Comparison of ENCODE assay signal across 1 cellular context in the genomic region with DNA sequence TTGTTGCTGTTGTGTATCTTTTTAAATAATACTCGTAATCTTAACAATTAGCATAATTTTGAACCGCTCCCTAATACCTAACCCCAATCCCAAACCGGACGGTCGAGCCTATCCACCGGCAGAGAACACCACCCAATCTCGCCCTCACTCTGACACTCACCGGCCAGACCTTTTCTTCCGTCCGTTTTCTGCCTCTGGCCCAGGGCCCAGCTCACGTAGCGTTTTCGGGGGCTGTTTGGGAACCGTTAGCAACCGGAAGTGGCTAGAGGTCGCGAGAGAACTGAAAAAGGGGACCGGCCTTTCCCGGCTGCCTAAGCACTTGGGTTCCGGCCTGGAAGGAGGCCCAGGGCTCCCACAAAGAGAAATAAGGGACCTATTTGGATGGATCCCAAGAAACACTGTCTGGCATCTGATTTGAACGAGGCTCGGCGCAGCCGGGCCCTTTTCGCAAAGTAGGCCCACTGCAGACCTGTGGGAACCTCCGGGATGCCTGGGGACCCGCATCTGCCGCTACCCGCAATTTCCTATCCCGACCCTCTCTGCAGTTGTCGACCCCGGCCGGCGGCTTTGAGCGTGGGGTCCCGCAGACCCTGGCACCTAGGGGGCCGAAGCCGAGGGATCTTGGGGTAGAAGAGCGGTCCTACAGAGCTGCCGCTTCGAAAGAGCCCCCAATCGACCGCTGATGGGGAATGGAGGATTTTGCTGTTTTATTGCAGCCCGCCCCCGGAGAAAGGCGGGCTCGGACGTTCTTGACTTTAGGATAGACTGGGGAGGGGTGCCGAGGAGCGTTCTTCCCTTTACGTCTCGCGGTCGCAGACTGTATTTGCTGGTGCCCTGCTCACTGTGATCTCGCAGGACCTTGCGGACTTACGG.
TF ChIP-seq lines count a peak whose summit lies in the region.

No MANE protein-coding gene starts in this region.

TF ChIP-seq in HepG2, 621 proteins besides CTCF, POLR2A, EP300 and RAD21 (continued from another document and continues in another):
- no peak for TF ChIP-seq ZNF530 (CRISPR knock-in tag; IDR thresholded peaks at IDR 0.05; ENCODE audit: low read depth)
- TF ChIP-seq, protein P1, sequence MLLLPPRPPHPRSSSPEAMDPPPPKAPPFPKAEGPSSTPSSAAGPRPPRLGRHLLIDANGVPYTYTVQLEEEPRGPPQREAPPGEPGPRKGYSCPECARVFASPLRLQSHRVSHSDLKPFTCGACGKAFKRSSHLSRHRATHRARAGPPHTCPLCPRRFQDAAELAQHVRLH (CRISPR knock-in tag; IDR thresholded peaks at IDR 0.05; ENCODE audit: borderline replicate concordance, low read depth): peak; percentile 88; the same call in 1 of the 2 replicates
- peak; percentile 76 for TF ChIP-seq ZNF24 (IDR thresholded peaks at IDR 0.05)
- TF ChIP-seq NAIF1 (CRISPR knock-in tag; IDR thresholded peaks at IDR 0.05; ENCODE audit: borderline replicate concordance): no peak; the same call in 1 of the 2 replicates
- TF ChIP-seq FOXA1 (IDR thresholded peaks at IDR 0.05): no peak
- peak; percentile 49; the same call in 1 of the 2 replicates for TF ChIP-seq FOXA1 (CRISPR knock-in tag; IDR thresholded peaks at IDR 0.05)
- TF ChIP-seq SP140L (CRISPR knock-in tag; IDR thresholded peaks at IDR 0.05; ENCODE audit: borderline replicate concordance): peak; percentile 97; the same call in 1 of the 2 replicates
- peak; percentile 71; the same call in 1 of the 2 replicates for TF ChIP-seq SNAI1 (CRISPR knock-in tag; IDR thresholded peaks at IDR 0.05; ENCODE audit: borderline replicate concordance)
- no peak for TF ChIP-seq ZNF253 (CRISPR knock-in tag; IDR thresholded peaks at IDR 0.05; ENCODE audit: borderline replicate concordance)
- TF ChIP-seq ISX (CRISPR knock-in tag; conservative IDR thresholded peaks at IDR 0.05): peak; percentile 33; the same call in 1 of the 2 replicates
- no peak for TF ChIP-seq MAFG (CRISPR knock-in tag; IDR thresholded peaks at IDR 0.05)
- TF ChIP-seq RORA (CRISPR knock-in tag; IDR thresholded peaks at IDR 0.05): peak; percentile 92
- peak; percentile 82 for TF ChIP-seq HCFC1 (IDR thresholded peaks at IDR 0.05; ENCODE audit: low read depth, low read length)
- peak; percentile 99 for TF ChIP-seq ZNF878 (CRISPR knock-in tag; IDR thresholded peaks at IDR 0.05)
- TF ChIP-seq ZZZ3 (CRISPR knock-in tag; IDR thresholded peaks at IDR 0.05; ENCODE audit: borderline replicate concordance): peak; percentile 93; the same call in 1 of the 2 replicates
- peak; percentile 54; the same call in 1 of the 2 replicates for TF ChIP-seq ZKSCAN8 (CRISPR knock-in tag; IDR thresholded peaks at IDR 0.05; ENCODE audit: borderline replicate concordance)
- peak; percentile 55; the same call in 1 of the 2 replicates for TF ChIP-seq AKAP8 (CRISPR knock-in tag; IDR thresholded peaks at IDR 0.05)
- peak; percentile 67; the same call in 1 of the 2 replicates for TF ChIP-seq ZNF343 (CRISPR knock-in tag; IDR thresholded peaks at IDR 0.05)
- no peak for TF ChIP-seq NFE2L2 (IDR thresholded peaks at IDR 0.05; ENCODE audit: low read length)
- peak; percentile 98 for TF ChIP-seq SMAD3 (CRISPR knock-in tag; IDR thresholded peaks at IDR 0.05)
- TF ChIP-seq TSC22D2 (CRISPR knock-in tag; IDR thresholded peaks at IDR 0.05; ENCODE audit: borderline replicate concordance): peak; percentile 98
- TF ChIP-seq ZNF317 (CRISPR knock-in tag; IDR thresholded peaks at IDR 0.05): peak; percentile 91
- 0 out of 2 replicates have a peak, but pooled peaks have one; percentile 83 for TF ChIP-seq ZNF30 (CRISPR knock-in tag; IDR thresholded peaks at IDR 0.05)
- no peak for TF ChIP-seq ZNF816 (CRISPR knock-in tag; IDR thresholded peaks at IDR 0.05; ENCODE audit: borderline replicate concordance)
- TF ChIP-seq, protein P2, sequence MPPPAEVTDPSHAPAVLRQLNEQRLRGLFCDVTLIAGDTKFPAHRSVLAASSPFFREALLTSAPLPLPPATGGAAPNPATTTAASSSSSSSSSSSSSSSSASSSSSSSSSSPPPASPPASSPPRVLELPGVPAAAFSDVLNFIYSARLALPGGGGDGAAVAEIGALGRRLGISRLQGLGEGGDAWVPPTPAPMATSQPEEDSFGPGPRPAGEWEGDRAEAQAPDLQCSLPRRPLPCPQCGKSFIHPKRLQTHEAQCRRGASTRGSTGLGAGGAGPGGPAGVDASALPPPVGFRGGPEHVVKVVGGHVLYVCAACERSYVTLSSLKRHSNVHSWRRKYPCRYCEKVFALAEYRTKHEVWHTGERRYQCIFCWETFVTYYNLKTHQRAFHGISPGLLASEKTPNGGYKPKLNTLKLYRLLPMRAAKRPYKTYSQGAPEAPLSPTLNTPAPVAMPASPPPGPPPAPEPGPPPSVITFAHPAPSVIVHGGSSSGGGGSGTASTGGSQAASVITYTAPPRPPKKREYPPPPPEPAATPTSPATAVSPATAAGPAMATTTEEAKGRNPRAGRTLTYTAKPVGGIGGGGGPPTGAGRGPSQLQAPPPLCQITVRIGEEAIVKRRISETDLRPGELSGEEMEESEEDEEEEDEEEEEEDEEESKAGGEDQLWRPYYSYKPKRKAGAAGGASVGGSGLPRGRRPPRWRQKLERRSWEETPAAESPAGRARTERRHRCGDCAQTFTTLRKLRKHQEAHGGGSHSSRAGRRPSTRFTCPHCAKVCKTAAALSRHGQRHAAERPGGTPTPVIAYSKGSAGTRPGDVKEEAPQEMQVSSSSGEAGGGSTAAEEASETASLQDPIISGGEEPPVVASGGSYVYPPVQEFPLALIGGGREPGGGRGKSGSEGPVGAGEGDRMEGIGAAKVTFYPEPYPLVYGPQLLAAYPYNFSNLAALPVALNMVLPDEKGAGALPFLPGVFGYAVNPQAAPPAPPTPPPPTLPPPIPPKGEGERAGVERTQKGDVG (CRISPR knock-in tag; IDR thresholded peaks at IDR 0.05; ENCODE audit: borderline replicate concordance): peak; percentile 90
- TF ChIP-seq, protein P3, sequence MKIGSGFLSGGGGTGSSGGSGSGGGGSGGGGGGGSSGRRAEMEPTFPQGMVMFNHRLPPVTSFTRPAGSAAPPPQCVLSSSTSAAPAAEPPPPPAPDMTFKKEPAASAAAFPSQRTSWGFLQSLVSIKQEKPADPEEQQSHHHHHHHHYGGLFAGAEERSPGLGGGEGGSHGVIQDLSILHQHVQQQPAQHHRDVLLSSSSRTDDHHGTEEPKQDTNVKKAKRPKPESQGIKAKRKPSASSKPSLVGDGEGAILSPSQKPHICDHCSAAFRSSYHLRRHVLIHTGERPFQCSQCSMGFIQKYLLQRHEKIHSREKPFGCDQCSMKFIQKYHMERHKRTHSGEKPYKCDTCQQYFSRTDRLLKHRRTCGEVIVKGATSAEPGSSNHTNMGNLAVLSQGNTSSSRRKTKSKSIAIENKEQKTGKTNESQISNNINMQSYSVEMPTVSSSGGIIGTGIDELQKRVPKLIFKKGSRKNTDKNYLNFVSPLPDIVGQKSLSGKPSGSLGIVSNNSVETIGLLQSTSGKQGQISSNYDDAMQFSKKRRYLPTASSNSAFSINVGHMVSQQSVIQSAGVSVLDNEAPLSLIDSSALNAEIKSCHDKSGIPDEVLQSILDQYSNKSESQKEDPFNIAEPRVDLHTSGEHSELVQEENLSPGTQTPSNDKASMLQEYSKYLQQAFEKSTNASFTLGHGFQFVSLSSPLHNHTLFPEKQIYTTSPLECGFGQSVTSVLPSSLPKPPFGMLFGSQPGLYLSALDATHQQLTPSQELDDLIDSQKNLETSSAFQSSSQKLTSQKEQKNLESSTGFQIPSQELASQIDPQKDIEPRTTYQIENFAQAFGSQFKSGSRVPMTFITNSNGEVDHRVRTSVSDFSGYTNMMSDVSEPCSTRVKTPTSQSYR (CRISPR knock-in tag; IDR thresholded peaks at IDR 0.05; ENCODE audit: borderline replicate concordance): peak; percentile 25; the same call in 1 of the 2 replicates
- TF ChIP-seq, protein P4, sequence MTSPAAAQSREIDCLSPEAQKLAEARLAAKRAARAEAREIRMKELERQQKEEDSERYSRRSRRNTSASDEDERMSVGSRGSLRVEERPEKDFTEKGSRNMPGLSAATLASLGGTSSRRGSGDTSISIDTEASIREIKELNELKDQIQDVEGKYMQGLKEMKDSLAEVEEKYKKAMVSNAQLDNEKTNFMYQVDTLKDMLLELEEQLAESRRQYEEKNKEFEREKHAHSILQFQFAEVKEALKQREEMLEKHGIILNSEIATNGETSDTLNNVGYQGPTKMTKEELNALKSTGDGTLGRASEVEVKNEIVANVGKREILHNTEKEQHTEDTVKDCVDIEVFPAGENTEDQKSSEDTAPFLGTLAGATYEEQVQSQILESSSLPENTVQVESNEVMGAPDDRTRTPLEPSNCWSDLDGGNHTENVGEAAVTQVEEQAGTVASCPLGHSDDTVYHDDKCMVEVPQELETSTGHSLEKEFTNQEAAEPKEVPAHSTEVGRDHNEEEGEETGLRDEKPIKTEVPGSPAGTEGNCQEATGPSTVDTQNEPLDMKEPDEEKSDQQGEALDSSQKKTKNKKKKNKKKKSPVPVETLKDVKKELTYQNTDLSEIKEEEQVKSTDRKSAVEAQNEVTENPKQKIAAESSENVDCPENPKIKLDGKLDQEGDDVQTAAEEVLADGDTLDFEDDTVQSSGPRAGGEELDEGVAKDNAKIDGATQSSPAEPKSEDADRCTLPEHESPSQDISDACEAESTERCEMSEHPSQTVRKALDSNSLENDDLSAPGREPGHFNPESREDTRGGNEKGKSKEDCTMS (CRISPR knock-in tag; conservative IDR thresholded peaks at IDR 0.05): no peak
- no peak for TF ChIP-seq ZFP62 (CRISPR knock-in tag; IDR thresholded peaks at IDR 0.05)
- TF ChIP-seq, protein P5, sequence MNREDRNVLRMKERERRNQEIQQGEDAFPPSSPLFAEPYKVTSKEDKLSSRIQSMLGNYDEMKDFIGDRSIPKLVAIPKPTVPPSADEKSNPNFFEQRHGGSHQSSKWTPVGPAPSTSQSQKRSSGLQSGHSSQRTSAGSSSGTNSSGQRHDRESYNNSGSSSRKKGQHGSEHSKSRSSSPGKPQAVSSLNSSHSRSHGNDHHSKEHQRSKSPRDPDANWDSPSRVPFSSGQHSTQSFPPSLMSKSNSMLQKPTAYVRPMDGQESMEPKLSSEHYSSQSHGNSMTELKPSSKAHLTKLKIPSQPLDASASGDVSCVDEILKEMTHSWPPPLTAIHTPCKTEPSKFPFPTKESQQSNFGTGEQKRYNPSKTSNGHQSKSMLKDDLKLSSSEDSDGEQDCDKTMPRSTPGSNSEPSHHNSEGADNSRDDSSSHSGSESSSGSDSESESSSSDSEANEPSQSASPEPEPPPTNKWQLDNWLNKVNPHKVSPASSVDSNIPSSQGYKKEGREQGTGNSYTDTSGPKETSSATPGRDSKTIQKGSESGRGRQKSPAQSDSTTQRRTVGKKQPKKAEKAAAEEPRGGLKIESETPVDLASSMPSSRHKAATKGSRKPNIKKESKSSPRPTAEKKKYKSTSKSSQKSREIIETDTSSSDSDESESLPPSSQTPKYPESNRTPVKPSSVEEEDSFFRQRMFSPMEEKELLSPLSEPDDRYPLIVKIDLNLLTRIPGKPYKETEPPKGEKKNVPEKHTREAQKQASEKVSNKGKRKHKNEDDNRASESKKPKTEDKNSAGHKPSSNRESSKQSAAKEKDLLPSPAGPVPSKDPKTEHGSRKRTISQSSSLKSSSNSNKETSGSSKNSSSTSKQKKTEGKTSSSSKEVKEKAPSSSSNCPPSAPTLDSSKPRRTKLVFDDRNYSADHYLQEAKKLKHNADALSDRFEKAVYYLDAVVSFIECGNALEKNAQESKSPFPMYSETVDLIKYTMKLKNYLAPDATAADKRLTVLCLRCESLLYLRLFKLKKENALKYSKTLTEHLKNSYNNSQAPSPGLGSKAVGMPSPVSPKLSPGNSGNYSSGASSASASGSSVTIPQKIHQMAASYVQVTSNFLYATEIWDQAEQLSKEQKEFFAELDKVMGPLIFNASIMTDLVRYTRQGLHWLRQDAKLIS (CRISPR knock-in tag; IDR thresholded peaks at IDR 0.05): 0 out of 2 replicates have a peak, but pooled peaks have one; percentile 55
- TF ChIP-seq SSRP1 (CRISPR knock-in tag; IDR thresholded peaks at IDR 0.05): 0 out of 2 replicates have a peak, but pooled peaks have one; percentile 34
- TF ChIP-seq NPAS2 (CRISPR knock-in tag; IDR thresholded peaks at IDR 0.05; ENCODE audit: borderline replicate concordance): no peak
- TF ChIP-seq, protein P6, sequence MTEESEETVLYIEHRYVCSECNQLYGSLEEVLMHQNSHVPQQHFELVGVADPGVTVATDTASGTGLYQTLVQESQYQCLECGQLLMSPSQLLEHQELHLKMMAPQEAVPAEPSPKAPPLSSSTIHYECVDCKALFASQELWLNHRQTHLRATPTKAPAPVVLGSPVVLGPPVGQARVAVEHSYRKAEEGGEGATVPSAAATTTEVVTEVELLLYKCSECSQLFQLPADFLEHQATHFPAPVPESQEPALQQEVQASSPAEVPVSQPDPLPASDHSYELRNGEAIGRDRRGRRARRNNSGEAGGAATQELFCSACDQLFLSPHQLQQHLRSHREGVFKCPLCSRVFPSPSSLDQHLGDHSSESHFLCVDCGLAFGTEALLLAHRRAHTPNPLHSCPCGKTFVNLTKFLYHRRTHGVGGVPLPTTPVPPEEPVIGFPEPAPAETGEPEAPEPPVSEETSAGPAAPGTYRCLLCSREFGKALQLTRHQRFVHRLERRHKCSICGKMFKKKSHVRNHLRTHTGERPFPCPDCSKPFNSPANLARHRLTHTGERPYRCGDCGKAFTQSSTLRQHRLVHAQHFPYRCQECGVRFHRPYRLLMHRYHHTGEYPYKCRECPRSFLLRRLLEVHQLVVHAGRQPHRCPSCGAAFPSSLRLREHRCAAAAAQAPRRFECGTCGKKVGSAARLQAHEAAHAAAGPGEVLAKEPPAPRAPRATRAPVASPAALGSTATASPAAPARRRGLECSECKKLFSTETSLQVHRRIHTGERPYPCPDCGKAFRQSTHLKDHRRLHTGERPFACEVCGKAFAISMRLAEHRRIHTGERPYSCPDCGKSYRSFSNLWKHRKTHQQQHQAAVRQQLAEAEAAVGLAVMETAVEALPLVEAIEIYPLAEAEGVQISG (CRISPR knock-in tag; IDR thresholded peaks at IDR 0.05): peak; percentile 99
- peak; percentile 65; the same call in 1 of the 2 replicates for TF ChIP-seq KLF15 (CRISPR knock-in tag; IDR thresholded peaks at IDR 0.05; ENCODE audit: borderline replicate concordance)
- TF ChIP-seq MYC (CRISPR knock-in tag; IDR thresholded peaks at IDR 0.05; ENCODE audit: borderline replicate concordance): peak; percentile 75; the same call in 1 of the 2 replicates
